Comparison of ENCODE assay signal across 12 cellular contexts in genomic region chr14:56195219-56195618, GRCh38.
A peak's percentile ranks its signal among the peaks of the same experiment; 100 is the strongest.
DNase-seq lines count a peak whose midpoint lies in the region; ATAC-seq and TF ChIP-seq lines count a peak whose summit lies in the region.
"Had no signal": no experiment of that assay in that cellular context is flagged by ENCODE, and none has a peak within 500 bp of the region (broad histone marks: within the 10 kb centered on the region; RNA-seq: fewer than 3 reads in every experiment).

No MANE protein-coding gene starts in this region.

- H4K20me1 ChIP-seq in BLaER1: no peaks in the 10 kb centered on the region

- peaks cover 6% of the 10 kb centered on the region; the same call in 1 of the 2 replicates for H3K9me3 ChIP-seq in BLaER1
- no peaks in the 10 kb centered on the region for H3K9me3 ChIP-seq in HEK293 (ENCODE audit: control insufficient read depth, insufficient read depth, low read depth, low read length)
- H3K9me3 ChIP-seq: pancreas had no signal

- no peak for TF ChIP-seq CTCF in HEK293 (tag by site-specific recombination; IDR thresholded peaks at IDR 0.05)
- TF ChIP-seq CTCF in Calu3 (IDR thresholded peaks at IDR 0.05; ENCODE audit: unreplicated experiment): no peak

- no peaks in the 10 kb centered on the region for H3K9me3 Mint-ChIP-seq in activated CD8-positive, alpha-beta T cell treated with anti-CD3 and anti-CD28 coated beads, Interleukin-2, amount 10 ng/mL, durations not matched to agents 7 days and 5 days (ENCODE audit: insufficient read depth)
- H3K9me3 Mint-ChIP-seq in naive B cell (peaks cover 0 to 5% (median 2%) of the 10 kb centered on the region in 7 donors), Calu3 (ENCODE audit: low read depth, unreplicated experiment) (no peaks in the 10 kb centered on the region)
- H3K9me3 Mint-ChIP-seq in activated CD4-positive, alpha-beta memory T cell treated with anti-CD3 and anti-CD28 coated beads for 36 hours: peaks cover 2% of the 10 kb centered on the region
- H3K9me3 Mint-ChIP-seq: activated T-helper 17 cell treated with anti-CD3 and anti-CD28 coated beads, Interleukin-2, amount 50 U/mL, for 72 hours had no signal

- CTCF ChIA-PET in HEK293 (lab: Yijun Ruan, JAX): interaction anchor here (0.5 to 0.9 kb wide), 2 partner anchors 100 to 1105 kb away, joined by 3 read pairs; no protein-coding TSS in a partner anchor
- CTCF ChIA-PET in activated CD8-positive, alpha-beta T cell treated with anti-CD3 and anti-CD28 coated beads, Interleukin-2, amount 10 ng/mL, durations not matched to agents 7 days and 5 days (lab: Charles Lee): no interaction called here
- CTCF ChIA-PET in Calu3 (lab: Charles Lee): interaction anchor here (0.7 kb wide), 1 partner anchor 24 kb away, joined by 4 read pairs; no protein-coding TSS in a partner anchor
- CTCF ChIA-PET in activated CD4-positive, alpha-beta memory T cell treated with anti-CD3 and anti-CD28 coated beads for 36 hours (lab: Charles Lee): no interaction called here

- peak overlapping the region; percentile 86 for H3K27ac ChIP-seq in BLaER1
- H3K27ac ChIP-seq in HEK293 (ENCODE audit: extremely low read depth, low read depth, low read length): no peak overlapping the region
- H3K27ac ChIP-seq: C4-2B had no signal

- peak overlapping the region; percentile 75 for H3K27ac Mint-ChIP-seq in activated CD8-positive, alpha-beta T cell treated with anti-CD3 and anti-CD28 coated beads, Interleukin-2, amount 10 ng/mL, durations not matched to agents 7 days and 5 days
- H3K27ac Mint-ChIP-seq in naive B cell: peak overlapping the region; percentile 38 to 95 (median 65)
- H3K27ac Mint-ChIP-seq in Calu3 (ENCODE audit: unreplicated experiment): no peak overlapping the region
- H3K27ac Mint-ChIP-seq in activated CD4-positive, alpha-beta memory T cell treated with anti-CD3 and anti-CD28 coated beads for 36 hours: no peak overlapping the region
- H3K27ac Mint-ChIP-seq: activated T-helper 17 cell treated with anti-CD3 and anti-CD28 coated beads, Interleukin-2, amount 50 U/mL, for 72 hours had no signal

- H3K27me3 Mint-ChIP-seq in activated CD8-positive, alpha-beta T cell treated with anti-CD3 and anti-CD28 coated beads, Interleukin-2, amount 10 ng/mL, durations not matched to agents 7 days and 5 days (ENCODE audit: low read depth): no peaks in the 10 kb centered on the region
- H3K27me3 Mint-ChIP-seq in naive B cell (no peaks in the 10 kb centered on the region), Calu3 (ENCODE audit: unreplicated experiment) (no peaks in the 10 kb centered on the region)
- no peaks in the 10 kb centered on the region for H3K27me3 Mint-ChIP-seq in activated CD4-positive, alpha-beta memory T cell treated with anti-CD3 and anti-CD28 coated beads for 36 hours
- H3K27me3 Mint-ChIP-seq: activated T-helper 17 cell treated with anti-CD3 and anti-CD28 coated beads, Interleukin-2, amount 50 U/mL, for 72 hours had no signal

- H3K36me3 ChIP-seq in BLaER1 (peaks cover 22% of the 10 kb centered on the region), HEK293 (ENCODE audit: control insufficient read depth in 2 of 2, insufficient read depth in 1 of 2, low read length in 2 of 2) (no peaks in the 10 kb centered on the region)
- H3K36me3 ChIP-seq: brain microvascular endothelial cell, pancreas had no signal

- H3K27me3 ChIP-seq in BLaER1: no peaks in the 10 kb centered on the region
- H3K27me3 ChIP-seq: brain microvascular endothelial cell, pancreas had no signal

- no TSS peak for BruUV-seq in Calu3 (replicated peaks; lab: Mats Ljungman, UMichigan)

- H3K9ac ChIP-seq in BLaER1: peak overlapping the region; percentile 74

- H3K4me3 ChIP-seq in BLaER1: peak overlapping the region; percentile 55
- no peak overlapping the region for H3K4me3 ChIP-seq in HEK293 (ENCODE audit: low read depth, low read length)
- H3K4me3 ChIP-seq: pancreas had no signal

- H3K4me3 Mint-ChIP-seq in activated CD8-positive, alpha-beta T cell treated with anti-CD3 and anti-CD28 coated beads, Interleukin-2, amount 10 ng/mL, durations not matched to agents 7 days and 5 days: no peak overlapping the region
- H3K4me3 Mint-ChIP-seq in naive B cell: peak overlapping the region in 6 of 8 donors; percentile 47 to 78 (median 64)
- no peak overlapping the region for H3K4me3 Mint-ChIP-seq in Calu3 (ENCODE audit: low read depth, unreplicated experiment)
- no peak overlapping the region for H3K4me3 Mint-ChIP-seq in activated CD4-positive, alpha-beta memory T cell treated with anti-CD3 and anti-CD28 coated beads for 36 hours

- H3K4me2 ChIP-seq in BLaER1: peak overlapping the region; percentile 91

- intact Hi-C loops in Calu3 (cut with micrococcal nuclease; ENCODE audit: unreplicated experiment): no loop called here
- intact Hi-C loops in activated CD4-positive, alpha-beta memory T cell treated with anti-CD3 and anti-CD28 coated beads for 36 hours (cut with micrococcal nuclease): loop anchor here (10.0 kb wide), 1 partner anchor 60 kb away; no protein-coding TSS in a partner anchor

- H3K4me1 ChIP-seq in BLaER1: peaks cover 78% of the 10 kb centered on the region
- H3K4me1 ChIP-seq in HEK293 (ENCODE audit: control insufficient read depth, insufficient read depth, low read length): peaks cover 12% of the 10 kb centered on the region

- peaks cover 2% of the 10 kb centered on the region for H3K36me3 Mint-ChIP-seq in activated CD8-positive, alpha-beta T cell treated with anti-CD3 and anti-CD28 coated beads, Interleukin-2, amount 10 ng/mL, durations not matched to agents 7 days and 5 days (ENCODE audit: low read depth)
- H3K36me3 Mint-ChIP-seq in naive B cell (peaks cover 0 to 5% of the 10 kb centered on the region in 2 donors), Calu3 (ENCODE audit: insufficient read depth, unreplicated experiment) (no peaks in the 10 kb centered on the region)
- H3K36me3 Mint-ChIP-seq in activated CD4-positive, alpha-beta memory T cell treated with anti-CD3 and anti-CD28 coated beads for 36 hours: peaks cover 4% of the 10 kb centered on the region

- peaks cover 26% of the 10 kb centered on the region for H3K4me1 Mint-ChIP-seq in activated CD8-positive, alpha-beta T cell treated with anti-CD3 and anti-CD28 coated beads, Interleukin-2, amount 10 ng/mL, durations not matched to agents 7 days and 5 days (ENCODE audit: low read depth)
- H3K4me1 Mint-ChIP-seq in naive B cell (peaks cover 21 to 35% (median 33%) of the 10 kb centered on the region in 3 donors), Calu3 (ENCODE audit: low read depth, unreplicated experiment) (no peaks in the 10 kb centered on the region)
- peaks cover 22% of the 10 kb centered on the region for H3K4me1 Mint-ChIP-seq in activated CD4-positive, alpha-beta memory T cell treated with anti-CD3 and anti-CD28 coated beads for 36 hours (ENCODE audit: low read depth)

- POLR2A ChIA-PET in HEK293 (lab: Yijun Ruan, JAX): no interaction called here
- POLR2A ChIA-PET in activated CD8-positive, alpha-beta T cell treated with anti-CD3 and anti-CD28 coated beads, Interleukin-2, amount 10 ng/mL, durations not matched to agents 7 days and 5 days (lab: Charles Lee): no interaction called here
- POLR2A ChIA-PET in activated CD4-positive, alpha-beta memory T cell treated with anti-CD3 and anti-CD28 coated beads for 36 hours (lab: Charles Lee): no interaction called here

- ATAC-seq in activated CD8-positive, alpha-beta T cell treated with anti-CD3 and anti-CD28 coated beads, Interleukin-2, amount 10 ng/mL, durations not matched to agents 7 days and 5 days: no peak
- peak; percentile 43 to 45 for ATAC-seq in naive B cell (ENCODE audit: low read depth in 2 of 2)

- DNase-seq in activated CD8-positive, alpha-beta T cell treated with anti-CD3 and anti-CD28 coated beads, Interleukin-2, amount 10 ng/mL, durations not matched to agents 7 days and 5 days: no peak
- DNase-seq in naive B cell (no peak), GM19238 (ENCODE audit: insufficient read length, low spot score) (no peak), Calu3 (no peak)
- DNase-seq in stimulated activated CD4-positive, alpha-beta T cell treated with anti-CD3 and anti-CD28 coated beads, Interleukin-2, amount 100 ng/mL, for 48 hours: no peak
- no peak for DNase-seq in activated CD4-positive, alpha-beta memory T cell treated with anti-CD3 and anti-CD28 coated beads for 36 hours
- DNase-seq: brain microvascular endothelial cell had no signal

TF ChIP-seq in HEK293, 187 proteins besides CTCF, POLR2A, EP300 and RAD21:
- TF ChIP-seq ZNF530 (tag by site-specific recombination; IDR thresholded peaks at IDR 0.05; ENCODE audit: low read depth) (no peak), REST (tag by site-specific recombination; IDR thresholded peaks at IDR 0.05) (peak; percentile 54; the same call in 1 of the 2 replicates), IKZF3 (tag by site-specific recombination; IDR thresholded peaks at IDR 0.05) (no peak)

Comparison
In these comparisons a context has a peak if more than half of its experiments do, and no peak if none do; other contexts are left out.
1. H3K27ac Mint-ChIP-seq: peak in activated CD8-positive, alpha-beta T cell treated with anti-CD3 and anti-CD28 coated beads, Interleukin-2, amount 10 ng/mL, durations not matched to agents 7 days and 5 days (single experiment) and naive B cell (6 of 6); none in Calu3 (single experiment) and activated CD4-positive, alpha-beta memory T cell treated with anti-CD3 and anti-CD28 coated beads for 36 hours (single experiment).
2. H3K4me3 Mint-ChIP-seq: peak in naive B cell (6 of 8); none in activated CD8-positive, alpha-beta T cell treated with anti-CD3 and anti-CD28 coated beads, Interleukin-2, amount 10 ng/mL, durations not matched to agents 7 days and 5 days (single experiment), Calu3 (single experiment) and activated CD4-positive, alpha-beta memory T cell treated with anti-CD3 and anti-CD28 coated beads for 36 hours (single experiment).
3. CTCF ChIA-PET loops: an anchor here in HEK293 (0.5 to 0.9 kb wide) and Calu3 (0.7 kb wide); none called in activated CD8-positive, alpha-beta T cell treated with anti-CD3 and anti-CD28 coated beads, Interleukin-2, amount 10 ng/mL, durations not matched to agents 7 days and 5 days and activated CD4-positive, alpha-beta memory T cell treated with anti-CD3 and anti-CD28 coated beads for 36 hours.